Comparison of ENCODE assay signal across 8 cellular contexts in genomic region chr15:58931985-58932384, GRCh38. TPM values are rescaled to one million over a fixed set of nuclear protein-coding genes. Genes with fewer than 3 reads are reported as not detected.
DNase-seq lines count a peak whose midpoint lies in the region; ATAC-seq and TF ChIP-seq lines count a peak whose summit lies in the region.

No MANE protein-coding gene starts in this region.

- H3K4me1 ChIP-seq in cardiac muscle cell (ENCODE audit: low read depth) (peaks cover 12% of the 10 kb centered on the region), RWPE2 (ENCODE audit: insufficient read depth, poor library complexity, severe bottlenecking) (peaks cover 20% of the 10 kb centered on the region)

- no peak for TF ChIP-seq CTCF in cardiac muscle cell (IDR thresholded peaks at IDR 0.05; ENCODE audit: low read depth, low read length)
- TF ChIP-seq CTCF in RWPE2 (IDR thresholded peaks at IDR 0.05; ENCODE audit: poor library complexity, severe bottlenecking), result no peak
- TF ChIP-seq CTCF in RWPE1 (conservative IDR thresholded peaks at IDR 0.05; ENCODE audit: low read depth), result no peak

- H3K9me3 ChIP-seq in cardiac muscle cell (ENCODE audit: low read depth) (no peaks in the 10 kb centered on the region), RWPE2 (ENCODE audit: severe bottlenecking) (no peaks in the 10 kb centered on the region)

- no peak for ATAC-seq in left ventricle myocardium superior
- ATAC-seq in RWPE2 (ENCODE audit: low read depth), result no peak
- ATAC-seq in effector memory CD8-positive, alpha-beta T cell (replicated peaks), result no peak
- no peak for ATAC-seq in GM19035 (IDR thresholded peaks at IDR 0.05; ENCODE audit: unreplicated experiment)

- peak overlapping the region; percentile 91 for H3K4me3 Mint-ChIP-seq in effector memory CD8-positive, alpha-beta T cell

- H3K27me3 ChIP-seq in cardiac muscle cell (no peaks in the 10 kb centered on the region), RWPE2 (ENCODE audit: insufficient read depth, poor library complexity, severe bottlenecking) (no peaks in the 10 kb centered on the region)

- peaks cover 54% of the 10 kb centered on the region for H3K36me3 Mint-ChIP-seq in effector memory CD8-positive, alpha-beta T cell (ENCODE audit: insufficient read depth)

- no peaks in the 10 kb centered on the region for H3K9me3 Mint-ChIP-seq in effector memory CD8-positive, alpha-beta T cell

- H3K27ac ChIP-seq in cardiac muscle cell (peak overlapping the region; percentile 100), RWPE2 (ENCODE audit: poor library complexity, severe bottlenecking) (peak overlapping the region; percentile 90), RWPE1 (no peak overlapping the region)

- POLR2A ChIA-PET in RWPE1 (lab: Yijun Ruan, JAX; ENCODE audit: low non-redundant PET), result no interaction called here

- intact Hi-C loops in left ventricle myocardium superior (cut with micrococcal nuclease), result no loop called here

- peak overlapping the region; percentile 97 to 98 for H3K27ac Mint-ChIP-seq in effector memory CD8-positive, alpha-beta T cell

- peaks cover 10 to 24% of the 10 kb centered on the region in 2 donors for H3K4me1 Mint-ChIP-seq in effector memory CD8-positive, alpha-beta T cell (ENCODE audit: low read depth in 2 of 2)

- peak overlapping the region; percentile 94 for H3K4me3 ChIP-seq in cardiac muscle cell
- H3K4me3 ChIP-seq in RWPE2 (ENCODE audit: severe bottlenecking), result peak overlapping the region; percentile 79

- H3K27me3 Mint-ChIP-seq in effector memory CD8-positive, alpha-beta T cell, result no peaks in the 10 kb centered on the region

- H3K36me3 ChIP-seq in cardiac muscle cell (peaks cover 23% of the 10 kb centered on the region), RWPE2 (ENCODE audit: low read depth) (peaks cover 43% of the 10 kb centered on the region)

- CTCF ChIA-PET in RWPE1 (lab: Yijun Ruan, JAX), result no interaction called here

- DNase-seq in cardiac muscle cell (ENCODE audit: low read depth in 1 of 2, low spot score in 1 of 2) (peak; percentile 35 to 75), left ventricle myocardium superior (no peak), RWPE2 (ENCODE audit: low spot score) (no peak), myocyte (ENCODE audit: low read depth) (peak; percentile 51), RWPE1 (ENCODE audit: low spot score) (no peak)
- no peak for DNase-seq in effector memory CD8-positive, alpha-beta T cell
- DNase-seq in stimulated activated naive CD4-positive, alpha-beta T cell treated with Interleukin-2 at 50 U/mL for 16 hours (lab: John Stamatoyannopoulos, UW), result no peak

RNA-seq across cellular contexts. Expression of gene SLTM, which starts 1.5 kb away (rescaled TPM):
- total RNA-seq in cardiac muscle cell (59.6 and 78.9 TPM in 2 replicates), left ventricle myocardium superior (43.8 TPM), myocyte (46.3 and 71.0 TPM in 2 replicates)
- 92.4 and 98.1 TPM in 2 replicates for polyA plus RNA-seq in cardiac muscle cell
- polyA plus RNA-seq in myocyte (2012), result 33.5 TPM

RNA-seq across cellular contexts. Expression of gene RNF111, which starts 55.5 kb away (rescaled TPM):
- total RNA-seq in cardiac muscle cell, result 12.4 and 12.9 TPM in 2 replicates
- polyA plus RNA-seq in cardiac muscle cell, result 15.1 and 23.0 TPM in 2 replicates
- 23.1 TPM for total RNA-seq in left ventricle myocardium superior
- 16.1 and 17.7 TPM in 2 replicates for total RNA-seq in myocyte
- 14.0 TPM for polyA plus RNA-seq in myocyte (2012)

Comparison
In these comparisons a context has a peak if more than half of its experiments do, and no peak if none do; other contexts are left out.
1. DNase-seq: peak in cardiac muscle cell (2 of 2) and myocyte (single experiment); none in left ventricle myocardium superior (single experiment), RWPE2 (single experiment), effector memory CD8-positive, alpha-beta T cell (0 of 3), RWPE1 (single experiment) and stimulated activated naive CD4-positive, alpha-beta T cell treated with Interleukin-2 at 50 U/mL for 16 hours (single experiment).